ENCODE assay signal across 8 cellular contexts in genomic region chr3:115819785-115820384, GRCh38.
DNase-seq lines count a peak whose midpoint lies in the region; ATAC-seq and TF ChIP-seq lines count a peak whose summit lies in the region.

No MANE protein-coding gene starts in this region.

- no peaks in the 10 kb centered on the region for H3K27me3 ChIP-seq in WERI-Rb-1 (ENCODE audit: insufficient read depth, low read depth, severe bottlenecking)
- no peaks in the 10 kb centered on the region for H3K27me3 ChIP-seq in left lung

- ATAC-seq in GM19043 (IDR thresholded peaks at IDR 0.05; ENCODE audit: low read depth, unreplicated experiment), result peak; percentile 97
- ATAC-seq in HG03175 (IDR thresholded peaks at IDR 0.05; ENCODE audit: unreplicated experiment), result peak; percentile 95
- ATAC-seq in left lung, result peak; percentile 96

- DNase-seq in CD1c-positive myeloid dendritic cell (ENCODE audit: extremely low spot score), result peak; percentile 75
- peak; percentile 87 for DNase-seq in NCI-H2196 (lab: John Stamatoyannopoulos, UW; ENCODE audit: unreplicated experiment)
- peak; percentile 62 for DNase-seq in WERI-Rb-1
- peak; percentile 95 for DNase-seq in choroid plexus epithelial cell (ENCODE audit: low read depth)
- DNase-seq in left lung, result peak in 1 of 2 donors; percentile 50
- peak; percentile 43 for DNase-seq in stimulated activated CD8-positive, alpha-beta memory T cell treated with anti-CD3 and anti-CD28 coated beads, Interleukin-12 subunit alpha, Interleukin-12 subunit beta, amount 100 ng/mL, for 1 hour (ENCODE audit: low read depth)

- H3K9me3 ChIP-seq in WERI-Rb-1 (ENCODE audit: severe bottlenecking), result no peaks in the 10 kb centered on the region
- no peaks in the 10 kb centered on the region for H3K9me3 ChIP-seq in left lung

- H3K4me3 ChIP-seq in WERI-Rb-1 (ENCODE audit: low read depth, low read length) (no peak overlapping the region), choroid plexus epithelial cell (ENCODE audit: low read depth, low read length) (no peak overlapping the region), left lung (no peak overlapping the region)

- H3K36me3 ChIP-seq in WERI-Rb-1 (no peaks in the 10 kb centered on the region), left lung (no peaks in the 10 kb centered on the region)

- TF ChIP-seq CTCF in WERI-Rb-1 (IDR thresholded peaks at IDR 0.05; ENCODE audit: low read depth, low read length), result peak; percentile 82
- peak; percentile 93 for TF ChIP-seq CTCF in choroid plexus epithelial cell (conservative IDR thresholded peaks at IDR 0.05; ENCODE audit: low read depth, low read length)
- TF ChIP-seq CTCF in left lung (IDR thresholded peaks at IDR 0.05), result peak; percentile 91 to 92

- H3K27ac ChIP-seq in WERI-Rb-1, result no peak overlapping the region
- no peak overlapping the region for H3K27ac ChIP-seq in left lung

- intact Hi-C loops in left lung (cut with DNase I), result loop anchor here in 1 of 2 donors (10.0 kb wide), 1 partner anchor 605 kb away; no protein-coding TSS in a partner anchor

- no peaks in the 10 kb centered on the region for H3K4me1 ChIP-seq in left lung
